In the genomic region with DNA sequence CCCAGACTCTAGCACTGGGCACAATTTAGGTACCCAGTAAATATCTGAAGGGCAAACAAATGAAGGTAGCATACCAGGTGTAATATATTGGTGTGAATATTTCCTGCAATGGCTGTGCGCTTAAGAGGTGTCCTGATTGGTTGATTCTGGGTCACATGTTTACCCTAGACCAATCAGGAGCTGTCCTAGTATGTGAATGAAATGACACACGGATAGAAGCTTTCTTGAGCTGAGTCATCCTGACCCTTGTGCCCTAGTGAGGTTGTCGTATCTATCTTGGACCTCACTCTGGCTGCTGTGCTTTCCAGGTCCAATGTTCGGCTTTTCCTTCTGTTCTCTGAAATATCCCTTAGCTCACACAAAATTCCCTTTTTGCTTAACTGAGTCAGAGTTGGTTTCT, we compare ENCODE assay signal across 18 cellular contexts. TPM values are rescaled to one million over a fixed set of nuclear protein-coding genes. Genes with fewer than 3 reads are reported as not detected.
DNase-seq lines count a peak whose midpoint lies in the region; ATAC-seq lines count a peak whose summit lies in the region.
"Had no signal": no experiment of that assay in that cellular context is flagged by ENCODE, and none has a peak within 500 bp of the region (broad histone marks: within the 10 kb centered on the region; RNA-seq: fewer than 3 reads in every experiment).

No MANE protein-coding gene starts in this region.

- H2BK5ac ChIP-seq in mesendoderm (ENCODE audit: low read length) = no peak overlapping the region

- H3K79me1 ChIP-seq in mesendoderm (ENCODE audit: low read length) = no peaks in the 10 kb centered on the region

- CTCF ChIA-PET in CD8-positive, alpha-beta memory T cell (lab: Charles Lee) = interaction anchor here (1.1 to 1.6 kb wide), 2 partner anchors 9 to 37 kb away, joined by 3 read pairs; no protein-coding TSS in a partner anchor

- no peak overlapping the region for H3K4ac ChIP-seq in mesendoderm (ENCODE audit: low read depth, low read length)

- H3K27me3 Mint-ChIP-seq in CD8-positive, alpha-beta memory T cell = no peaks in the 10 kb centered on the region

- WGBS in mesendoderm (ENCODE audit: extremely low coverage, insufficient coverage, low lambda C conversion rate) = no CpG with 5 or more reads among the region's 4 CpGs

- peaks cover 11 to 33% (median 12%) of the 10 kb centered on the region in 3 donors for H3K36me3 Mint-ChIP-seq in CD8-positive, alpha-beta memory T cell
- H3K36me3 Mint-ChIP-seq: neural progenitor cell had no signal

- H3K4me3 Mint-ChIP-seq in CD8-positive, alpha-beta memory T cell = no peak overlapping the region
- H3K4me3 Mint-ChIP-seq: neural progenitor cell had no signal

- no peak overlapping the region for H3K4me2 ChIP-seq in mesendoderm (ENCODE audit: low read length)
- H3K4me2 ChIP-seq: neural progenitor cell had no signal

- no peaks in the 10 kb centered on the region for H3K27me3 ChIP-seq in mesendoderm (ENCODE audit: insufficient read depth, low read length, poor library complexity)
- H3K27me3 ChIP-seq in CD8-positive, alpha-beta memory T cell (ENCODE audit: insufficient read depth, low read length, poor library complexity, severe bottlenecking) = no peaks in the 10 kb centered on the region
- H3K27me3 ChIP-seq: colonic mucosa, left lung, neural progenitor cell, tibial nerve had no signal

- POLR2A ChIA-PET in CD8-positive, alpha-beta memory T cell (lab: Charles Lee) = no interaction called here

- H3K4me3 ChIP-seq in mesendoderm (ENCODE audit: low read length) = no peak overlapping the region
- no peak overlapping the region for H3K4me3 ChIP-seq in CD8-positive, alpha-beta memory T cell (ENCODE audit: low read length)
- H3K4me3 ChIP-seq: colonic mucosa, left lung, neural progenitor cell, tibial nerve had no signal

- no peaks in the 10 kb centered on the region for H3K36me3 ChIP-seq in mesendoderm (ENCODE audit: control insufficient read depth, insufficient read depth, low read length)
- H3K36me3 ChIP-seq in CD8-positive, alpha-beta memory T cell (ENCODE audit: insufficient read depth, low read length) = no peaks in the 10 kb centered on the region
- H3K36me3 ChIP-seq: colonic mucosa, left lung, neural progenitor cell, tibial nerve had no signal

- H4K8ac ChIP-seq in mesendoderm (ENCODE audit: low read depth, low read length) = no peak overlapping the region

- no peak overlapping the region for H3K27ac ChIP-seq in mesendoderm (ENCODE audit: low read depth, low read length)
- no peak overlapping the region for H3K27ac ChIP-seq in CD8-positive, alpha-beta memory T cell (ENCODE audit: low read depth, low read length)
- H3K27ac ChIP-seq: colonic mucosa, left lung, neural progenitor cell, tibial nerve had no signal

- peak; percentile 9 for DNase-seq in NCI-H82 (lab: John Stamatoyannopoulos, UW)
- DNase-seq in NCI-H82 treated with DMSO at 0.1 percent for 48 hours (lab: John Stamatoyannopoulos, UW; ENCODE audit: unreplicated experiment) = no peak
- DNase-seq in RPMI8226 = peak; percentile 3
- DNase-seq in mesendoderm = peak; percentile 34
- no peak for DNase-seq in NOMO-1 treated with dmso at 0.1 percent for 144 hours (lab: John Stamatoyannopoulos, UW; ENCODE audit: unreplicated experiment)
- DNase-seq in CD8-positive, alpha-beta memory T cell = no peak
- DNase-seq: activated CD4-positive, alpha-beta T cell treated with anti-CD3 and anti-CD28 coated beads for 1 hour; activated naive CD4-positive, alpha-beta T cell treated with anti-CD3 and anti-CD28 coated beads, Interleukin-2, amount 50 U/mL, for 16 hours; colonic mucosa; foreskin melanocyte; Kasumi-1; left lung; NCI-H2227 treated with DMSO at 0.1 percent for 48 hours; SHP77 had no signal

- H3K4me1 Mint-ChIP-seq in CD8-positive, alpha-beta memory T cell = no peaks in the 10 kb centered on the region
- H3K4me1 Mint-ChIP-seq: neural progenitor cell had no signal

- no peak overlapping the region for H3K9ac ChIP-seq in mesendoderm (ENCODE audit: low read length)
- H3K9ac ChIP-seq: neural progenitor cell had no signal

- H4K5ac ChIP-seq in mesendoderm (ENCODE audit: low read length) = no peak overlapping the region

- H3K79me2 ChIP-seq in mesendoderm (ENCODE audit: control insufficient read depth, insufficient read depth, low read length) = no peaks in the 10 kb centered on the region

- no peak overlapping the region for H2BK15ac ChIP-seq in mesendoderm (replicated peaks; ENCODE audit: low read depth)

- no peak overlapping the region for H3K27ac Mint-ChIP-seq in CD8-positive, alpha-beta memory T cell
- H3K27ac Mint-ChIP-seq: neural progenitor cell had no signal

- no peaks in the 10 kb centered on the region for H3K9me3 ChIP-seq in CD8-positive, alpha-beta memory T cell (ENCODE audit: low read length)
- H3K9me3 ChIP-seq: colonic mucosa, left lung, tibial nerve had no signal

- H3K23ac ChIP-seq in mesendoderm (ENCODE audit: low read length) = no peak overlapping the region

- H2AK5ac ChIP-seq in mesendoderm (ENCODE audit: low read length) = no peak overlapping the region

- no peaks in the 10 kb centered on the region for H3K4me1 ChIP-seq in mesendoderm (ENCODE audit: control insufficient read depth, low read depth, low read length)
- no peaks in the 10 kb centered on the region for H3K4me1 ChIP-seq in CD8-positive, alpha-beta memory T cell (ENCODE audit: insufficient read depth, low read length)
- H3K4me1 ChIP-seq: colonic mucosa, tibial nerve had no signal

- H2BK120ac ChIP-seq in mesendoderm (ENCODE audit: low read depth, low read length) = no peak overlapping the region

- H3K9me3 Mint-ChIP-seq in CD8-positive, alpha-beta memory T cell = no peaks in the 10 kb centered on the region
- H3K9me3 Mint-ChIP-seq: neural progenitor cell had no signal

- ATAC-seq in HG02973 (IDR thresholded peaks at IDR 0.05; ENCODE audit: unreplicated experiment) (peak; percentile 54), GM19395 (IDR thresholded peaks at IDR 0.05; ENCODE audit: unreplicated experiment) (no peak)
- ATAC-seq: left lung had no signal

- no peak overlapping the region for H3K56ac ChIP-seq in mesendoderm (ENCODE audit: low read length)

- H3K18ac ChIP-seq in mesendoderm (ENCODE audit: low read length) = no peak overlapping the region

RNA-seq across cellular contexts. Expression of a gene that starts 58.1 kb away (rescaled TPM):
- polyA plus RNA-seq in mesendoderm (2013, experiment 1 of 2) = 14.0 TPM
- polyA plus RNA-seq in mesendoderm (2013, experiment 2 of 2) = 14.0 TPM
- 100 to 1,000 TPM; 142 to 147 TPM for total RNA-seq in CD8-positive, alpha-beta memory T cell
- polyA plus RNA-seq in CD8-positive, alpha-beta memory T cell = 185 TPM

Comparison
In these comparisons a context has a peak if more than half of its experiments do, and no peak if none do; other contexts are left out.
1. DNase-seq: peak in NCI-H82 (single experiment), RPMI8226 (single experiment) and mesendoderm (single experiment); none in NCI-H82 treated with DMSO at 0.1 percent for 48 hours (single experiment), NOMO-1 treated with dmso at 0.1 percent for 144 hours (single experiment) and CD8-positive, alpha-beta memory T cell (0 of 5).